Comparison of ENCODE assay signal across 1 cellular context in the genomic region with DNA sequence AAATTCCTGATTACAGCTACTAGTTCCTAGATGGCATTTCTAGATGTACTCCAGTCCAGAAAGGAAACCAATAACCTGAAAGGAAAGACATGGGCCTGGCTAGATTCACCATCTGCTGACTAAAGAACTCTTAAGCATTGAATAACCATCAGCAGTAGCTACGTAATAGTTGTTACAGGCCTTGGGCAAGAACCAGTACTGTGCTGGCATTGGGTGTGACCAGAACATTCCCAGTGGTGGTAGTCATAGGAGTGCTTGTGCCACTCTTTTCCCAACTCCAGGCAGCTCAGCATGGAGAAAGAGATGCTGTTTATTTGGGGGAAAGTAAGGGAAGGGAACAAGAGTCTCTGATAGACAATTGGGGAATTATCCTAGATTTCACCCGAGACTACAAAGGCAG.
TF ChIP-seq lines count a peak whose summit lies in the region.

No MANE protein-coding gene starts in this region.

TF ChIP-seq in GM23338, 12 proteins besides CTCF, POLR2A, EP300 and RAD21:
- TF ChIP-seq EZH2phosphoT487 (IDR thresholded peaks at IDR 0.05; ENCODE audit: unreplicated experiment), result no peak
- no peak for TF ChIP-seq EZH2 (IDR thresholded peaks at IDR 0.05; ENCODE audit: low read depth, unreplicated experiment)
- no peak for TF ChIP-seq ZNF331 (CRISPR knock-in tag; IDR thresholded peaks at IDR 0.05; ENCODE audit: low read depth)
- TF ChIP-seq, protein P1, sequence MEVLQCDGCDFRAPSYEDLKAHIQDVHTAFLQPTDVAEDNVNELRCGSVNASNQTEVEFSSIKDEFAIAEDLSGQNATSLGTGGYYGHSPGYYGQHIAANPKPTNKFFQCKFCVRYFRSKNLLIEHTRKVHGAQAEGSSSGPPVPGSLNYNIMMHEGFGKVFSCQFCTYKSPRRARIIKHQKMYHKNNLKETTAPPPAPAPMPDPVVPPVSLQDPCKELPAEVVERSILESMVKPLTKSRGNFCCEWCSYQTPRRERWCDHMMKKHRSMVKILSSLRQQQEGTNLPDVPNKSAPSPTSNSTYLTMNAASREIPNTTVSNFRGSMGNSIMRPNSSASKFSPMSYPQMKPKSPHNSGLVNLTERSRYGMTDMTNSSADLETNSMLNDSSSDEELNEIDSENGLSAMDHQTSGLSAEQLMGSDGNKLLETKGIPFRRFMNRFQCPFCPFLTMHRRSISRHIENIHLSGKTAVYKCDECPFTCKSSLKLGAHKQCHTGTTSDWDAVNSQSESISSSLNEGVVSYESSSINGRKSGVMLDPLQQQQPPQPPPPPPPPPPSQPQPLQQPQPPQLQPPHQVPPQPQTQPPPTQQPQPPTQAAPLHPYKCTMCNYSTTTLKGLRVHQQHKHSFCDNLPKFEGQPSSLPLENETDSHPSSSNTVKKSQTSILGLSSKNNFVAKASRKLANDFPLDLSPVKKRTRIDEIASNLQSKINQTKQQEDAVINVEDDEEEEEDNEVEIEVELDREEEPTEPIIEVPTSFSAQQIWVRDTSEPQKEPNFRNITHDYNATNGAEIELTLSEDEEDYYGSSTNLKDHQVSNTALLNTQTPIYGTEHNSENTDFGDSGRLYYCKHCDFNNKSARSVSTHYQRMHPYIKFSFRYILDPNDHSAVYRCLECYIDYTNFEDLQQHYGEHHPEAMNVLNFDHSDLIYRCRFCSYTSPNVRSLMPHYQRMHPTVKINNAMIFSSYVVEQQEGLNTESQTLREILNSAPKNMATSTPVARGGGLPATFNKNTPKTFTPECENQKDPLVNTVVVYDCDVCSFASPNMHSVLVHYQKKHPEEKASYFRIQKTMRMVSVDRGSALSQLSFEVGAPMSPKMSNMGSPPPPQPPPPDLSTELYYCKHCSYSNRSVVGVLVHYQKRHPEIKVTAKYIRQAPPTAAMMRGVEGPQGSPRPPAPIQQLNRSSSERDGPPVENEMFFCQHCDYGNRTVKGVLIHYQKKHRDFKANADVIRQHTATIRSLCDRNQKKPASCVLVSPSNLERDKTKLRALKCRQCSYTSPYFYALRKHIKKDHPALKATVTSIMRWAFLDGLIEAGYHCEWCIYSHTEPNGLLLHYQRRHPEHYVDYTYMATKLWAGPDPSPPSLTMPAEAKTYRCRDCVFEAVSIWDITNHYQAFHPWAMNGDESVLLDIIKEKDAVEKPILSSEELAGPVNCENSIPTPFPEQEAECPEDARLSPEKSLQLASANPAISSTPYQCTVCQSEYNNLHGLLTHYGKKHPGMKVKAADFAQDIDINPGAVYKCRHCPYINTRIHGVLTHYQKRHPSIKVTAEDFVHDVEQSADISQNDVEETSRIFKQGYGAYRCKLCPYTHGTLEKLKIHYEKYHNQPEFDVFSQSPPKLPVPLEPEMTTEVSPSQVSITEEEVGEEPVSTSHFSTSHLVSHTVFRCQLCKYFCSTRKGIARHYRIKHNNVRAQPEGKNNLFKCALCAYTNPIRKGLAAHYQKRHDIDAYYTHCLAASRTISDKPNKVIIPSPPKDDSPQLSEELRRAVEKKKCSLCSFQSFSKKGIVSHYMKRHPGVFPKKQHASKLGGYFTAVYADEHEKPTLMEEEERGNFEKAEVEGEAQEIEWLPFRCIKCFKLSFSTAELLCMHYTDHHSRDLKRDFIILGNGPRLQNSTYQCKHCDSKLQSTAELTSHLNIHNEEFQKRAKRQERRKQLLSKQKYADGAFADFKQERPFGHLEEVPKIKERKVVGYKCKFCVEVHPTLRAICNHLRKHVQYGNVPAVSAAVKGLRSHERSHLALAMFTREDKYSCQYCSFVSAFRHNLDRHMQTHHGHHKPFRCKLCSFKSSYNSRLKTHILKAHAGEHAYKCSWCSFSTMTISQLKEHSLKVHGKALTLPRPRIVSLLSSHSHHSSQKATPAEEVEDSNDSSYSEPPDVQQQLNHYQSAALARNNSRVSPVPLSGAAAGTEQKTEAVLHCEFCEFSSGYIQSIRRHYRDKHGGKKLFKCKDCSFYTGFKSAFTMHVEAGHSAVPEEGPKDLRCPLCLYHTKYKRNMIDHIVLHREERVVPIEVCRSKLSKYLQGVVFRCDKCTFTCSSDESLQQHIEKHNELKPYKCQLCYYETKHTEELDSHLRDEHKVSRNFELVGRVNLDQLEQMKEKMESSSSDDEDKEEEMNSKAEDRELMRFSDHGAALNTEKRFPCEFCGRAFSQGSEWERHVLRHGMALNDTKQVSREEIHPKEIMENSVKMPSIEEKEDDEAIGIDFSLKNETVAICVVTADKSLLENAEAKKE (CRISPR knock-in tag; IDR thresholded peaks at IDR 0.05), result no peak
- TF ChIP-seq STAT1 (IDR thresholded peaks at IDR 0.05; ENCODE audit: unreplicated experiment), result no peak
